ENCODE assay signal across 8 cellular contexts in genomic region chr20:52972190-52972937, GRCh38. TPM values are rescaled to one million over a fixed set of nuclear protein-coding genes. Genes with fewer than 3 reads are reported as not detected.
DNase-seq lines count a peak whose midpoint lies in the region; ATAC-seq and TF ChIP-seq lines count a peak whose summit lies in the region.

A gene with protein sequence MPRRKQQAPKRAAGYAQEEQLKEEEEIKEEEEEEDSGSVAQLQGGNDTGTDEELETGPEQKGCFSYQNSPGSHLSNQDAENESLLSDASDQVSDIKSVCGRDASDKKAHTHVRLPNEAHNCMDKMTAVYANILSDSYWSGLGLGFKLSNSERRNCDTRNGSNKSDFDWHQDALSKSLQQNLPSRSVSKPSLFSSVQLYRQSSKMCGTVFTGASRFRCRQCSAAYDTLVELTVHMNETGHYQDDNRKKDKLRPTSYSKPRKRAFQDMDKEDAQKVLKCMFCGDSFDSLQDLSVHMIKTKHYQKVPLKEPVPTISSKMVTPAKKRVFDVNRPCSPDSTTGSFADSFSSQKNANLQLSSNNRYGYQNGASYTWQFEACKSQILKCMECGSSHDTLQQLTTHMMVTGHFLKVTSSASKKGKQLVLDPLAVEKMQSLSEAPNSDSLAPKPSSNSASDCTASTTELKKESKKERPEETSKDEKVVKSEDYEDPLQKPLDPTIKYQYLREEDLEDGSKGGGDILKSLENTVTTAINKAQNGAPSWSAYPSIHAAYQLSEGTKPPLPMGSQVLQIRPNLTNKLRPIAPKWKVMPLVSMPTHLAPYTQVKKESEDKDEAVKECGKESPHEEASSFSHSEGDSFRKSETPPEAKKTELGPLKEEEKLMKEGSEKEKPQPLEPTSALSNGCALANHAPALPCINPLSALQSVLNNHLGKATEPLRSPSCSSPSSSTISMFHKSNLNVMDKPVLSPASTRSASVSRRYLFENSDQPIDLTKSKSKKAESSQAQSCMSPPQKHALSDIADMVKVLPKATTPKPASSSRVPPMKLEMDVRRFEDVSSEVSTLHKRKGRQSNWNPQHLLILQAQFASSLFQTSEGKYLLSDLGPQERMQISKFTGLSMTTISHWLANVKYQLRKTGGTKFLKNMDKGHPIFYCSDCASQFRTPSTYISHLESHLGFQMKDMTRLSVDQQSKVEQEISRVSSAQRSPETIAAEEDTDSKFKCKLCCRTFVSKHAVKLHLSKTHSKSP (N-terminal part only) (plus strand): TSS chr20:52972358. CDS start chr20:52973294, 936 bp downstream.

- H3K9ac ChIP-seq in endodermal cell (ENCODE audit: extremely low read depth, low read length, poor library complexity, severe bottlenecking): peak within 1 kb of the TSS; percentile 9
- peak within 1 kb of the TSS; percentile 35 for H3K9ac ChIP-seq in muscle layer of colon (ENCODE audit: low read length)

- intact Hi-C loops in CD14-positive monocyte (cut with micrococcal nuclease): no loop called here
- intact Hi-C loops in stomach (cut with DNase I; ENCODE audit: low total_unique reads): no loop called here

- H3K9me3 ChIP-seq in endodermal cell (ENCODE audit: control insufficient read depth, low read length): no peaks in the 10 kb centered on the region
- no peaks in the 10 kb centered on the region for H3K9me3 ChIP-seq in muscle layer of colon (ENCODE audit: low read length)
- H3K9me3 ChIP-seq in stomach: no peaks in the 10 kb centered on the region

- no peak for DNase-seq in CD14-positive monocyte (ENCODE audit: low spot score)
- peak; percentile 24 for DNase-seq in NCI-H2227 (lab: John Stamatoyannopoulos, UW; ENCODE audit: unreplicated experiment)
- peak; percentile 59 to 69 for DNase-seq in activated CD4-positive, alpha-beta T cell treated with anti-CD3 and anti-CD28 coated beads, Interleukin-2, amount 50 U/mL, for 48 hours
- DNase-seq in endodermal cell: peak; percentile 70
- peak; percentile 44 for DNase-seq in stomach
- DNase-seq in cerebellar cortex (ENCODE audit: low spot score): no peak

- H3K27ac Mint-ChIP-seq in CD14-positive monocyte (peak within 1 kb of the TSS in 1 of 7 donors; percentile 33), endodermal cell (no peak within 1 kb of the TSS)

- H3K4me3 Mint-ChIP-seq in CD14-positive monocyte (peak within 1 kb of the TSS; percentile 37 to 77), endodermal cell (peak within 1 kb of the TSS; percentile 75)

- H3K27ac ChIP-seq in endodermal cell (ENCODE audit: low read depth, low read length): no peak within 1 kb of the TSS
- H3K27ac ChIP-seq in muscle layer of colon (ENCODE audit: low read depth, low read length): peak within 1 kb of the TSS; percentile 52
- peak within 1 kb of the TSS; percentile 63 to 79 (median 67) for H3K27ac ChIP-seq in stomach

- no peaks in the 10 kb centered on the region for H3K4me1 ChIP-seq in endodermal cell (ENCODE audit: control insufficient read depth, insufficient read depth, low read length)
- no peaks in the 10 kb centered on the region for H3K4me1 ChIP-seq in muscle layer of colon (ENCODE audit: insufficient read depth, low read length)
- H3K4me1 ChIP-seq in stomach: peaks cover 0 to 37% (median 18%) of the 10 kb centered on the region in 4 donors

- H3K4me1 Mint-ChIP-seq in CD14-positive monocyte: no peaks in the 10 kb centered on the region
- peaks cover 12% of the 10 kb centered on the region for H3K4me1 Mint-ChIP-seq in endodermal cell

- H3K36me3 ChIP-seq in endodermal cell (ENCODE audit: control insufficient read depth, insufficient read depth, low read length) (no peaks in the 10 kb centered on the region), muscle layer of colon (ENCODE audit: insufficient read depth, low read length) (no peaks in the 10 kb centered on the region), stomach (no peaks in the 10 kb centered on the region)

- TF ChIP-seq EP300 in stomach (IDR thresholded peaks at IDR 0.05): no peak

- H3K9me3 Mint-ChIP-seq in CD14-positive monocyte (peaks cover 0 to 9% (median 4%) of the 10 kb centered on the region in 7 donors), endodermal cell (no peaks in the 10 kb centered on the region)

- TF ChIP-seq POLR2A in stomach (IDR thresholded peaks at IDR 0.05): no peak

- H3K27me3 Mint-ChIP-seq in CD14-positive monocyte (ENCODE audit: low read depth in 3 of 3) (peaks cover 32 to 56% (median 43%) of the 10 kb centered on the region in 3 donors), endodermal cell (ENCODE audit: insufficient read depth) (peaks cover 59% of the 10 kb centered on the region)

- H3K4me3 ChIP-seq in endodermal cell (ENCODE audit: low read length): peak within 1 kb of the TSS; percentile 85
- peak within 1 kb of the TSS; percentile 42 to 60 for H3K4me3 ChIP-seq in muscle layer of colon (ENCODE audit: low read depth in 1 of 2, low read length in 2 of 2)
- H3K4me3 ChIP-seq in stomach: peak within 1 kb of the TSS; percentile 45 to 53 (median 50)

- H3K36me3 Mint-ChIP-seq in CD14-positive monocyte: no peaks in the 10 kb centered on the region
- H3K36me3 Mint-ChIP-seq in endodermal cell (ENCODE audit: low read depth): no peaks in the 10 kb centered on the region

- 1% methylated on average over 31 of the region's 41 CpGs; no CpG with 5 or more reads in 1 of the 2 experiments for WGBS in endodermal cell (ENCODE audit: insufficient coverage in 1 of 2, insufficient read length in 1 of 2), 2 experiments
- WGBS in stomach, 5 donors: 1 to 3% (median 1%) methylated on average over 31 to 40 of the region's 41 CpGs

- peaks cover 51% of the 10 kb centered on the region for H3K27me3 ChIP-seq in endodermal cell (ENCODE audit: control insufficient read depth, insufficient read depth, low read length, poor library complexity, severe bottlenecking)
- H3K27me3 ChIP-seq in muscle layer of colon (ENCODE audit: control insufficient read depth in 1 of 2, insufficient read depth in 2 of 2, low read length in 2 of 2): peaks cover 5 to 18% of the 10 kb centered on the region in 2 donors
- peaks cover 0 to 32% (median 13%) of the 10 kb centered on the region in 3 donors for H3K27me3 ChIP-seq in stomach

- TF ChIP-seq CTCF in CD14-positive monocyte (IDR thresholded peaks at IDR 0.05): no peak
- TF ChIP-seq CTCF in endodermal cell (conservative IDR thresholded peaks at IDR 0.05): no peak
- no peak for TF ChIP-seq CTCF in stomach (IDR thresholded peaks at IDR 0.05)

- ATAC-seq in HG03520 (IDR thresholded peaks at IDR 0.05; ENCODE audit: unreplicated experiment): no peak

RNA-seq across cellular contexts. Expression of the gene that starts here (rescaled TPM):
- not detected for polyA plus RNA-seq in CD14-positive monocyte
- total RNA-seq in endodermal cell: under 1 TPM; 0.07 to 0.31 TPM
- polyA plus RNA-seq in endodermal cell (2013, experiment 1 of 2): 5.2 TPM
- 3.5 TPM for polyA plus RNA-seq in endodermal cell (2013, experiment 2 of 2)
- 10 to 100 TPM in 3 of 5 donors, 1 to 10 TPM in 2; 2.9 to 20.5 (median 13.2) TPM for total RNA-seq in stomach
- 1 to 10 TPM; 4.1 to 6.8 (median 4.7) TPM for polyA plus RNA-seq in stomach

Comparison
In these comparisons a context has a peak if more than half of its experiments do, and no peak if none do; other contexts are left out.
1. RNA of the gene that starts here (polyA plus RNA-seq): 4.1 to 6.8 TPM in stomach; not detected in CD14-positive monocyte; every median in the first group is over 4 times any median in the second.
2. DNase-seq: peak in NCI-H2227 (single experiment), activated CD4-positive, alpha-beta T cell treated with anti-CD3 and anti-CD28 coated beads, Interleukin-2, amount 50 U/mL, for 48 hours (2 of 2), endodermal cell (single experiment) and stomach (single experiment); none in CD14-positive monocyte (single experiment) and cerebellar cortex (single experiment).
3. Peak in every context shown above with its lines, with median percentiles within 50 percentile points of each other: H3K4me3 ChIP-seq.